15 cellular contexts compared by ENCODE assay signal in genomic region chr3:30679045-30679444, GRCh38.
DNase-seq lines count a peak whose midpoint lies in the region; ATAC-seq and TF ChIP-seq lines count a peak whose summit lies in the region.
"Had no signal": no experiment of that assay in that cellular context is flagged by ENCODE, and none has a peak within 500 bp of the region (broad histone marks: within the 10 kb centered on the region; RNA-seq: fewer than 3 reads in every experiment).

No MANE protein-coding gene starts in this region.

- peaks cover 94% of the 10 kb centered on the region for H3K36me3 Mint-ChIP-seq in CD8-positive, alpha-beta T cell
- peaks cover 93% of the 10 kb centered on the region for H3K36me3 Mint-ChIP-seq in dendritic cell treated with granulocyte-macrophage colony-stimulating factor and Interleukin-4, amounts not matched to agents 40 ng/mL and 50 ng/mL, for 4 days (ENCODE audit: low read depth)
- peaks cover 24% of the 10 kb centered on the region for H3K36me3 Mint-ChIP-seq in neural crest cell (ENCODE audit: low read depth)

- no peak for DNase-seq in CD8-positive, alpha-beta T cell
- no peak for DNase-seq in neural crest cell (ENCODE audit: low read depth, low spot score)
- no peak for DNase-seq in omental fat pad (ENCODE audit: low spot score)
- DNase-seq: effector CD4-positive, alpha-beta T cell; NCI-H187; NCI-H526; occipital lobe; stimulated activated naive CD4-positive, alpha-beta T cell had no signal

- peaks cover 5 to 66% (median 30%) of the 10 kb centered on the region in 11 experiments; a peak in 15 of 22 replicates for H4K20me1 ChIP-seq in BLaER1 treated with 17β-estradiol and CSF1 and Interleukin-3, amounts not matched to agents 10 nM and 100 nM

- intact Hi-C loops in CD8-positive, alpha-beta T cell (cut with DNase I, micrococcal nuclease): loop anchor here in 1 of 2 experiments (5.0 kb wide), 1 partner anchor 37 kb away; no protein-coding TSS in a partner anchor
- intact Hi-C loops in dendritic cell treated with granulocyte-macrophage colony-stimulating factor and Interleukin-4, amounts not matched to agents 40 ng/mL and 50 ng/mL, for 4 days (cut with micrococcal nuclease): no loop called here

- H3K4me3 Mint-ChIP-seq in CD8-positive, alpha-beta T cell: no peak overlapping the region
- no peak overlapping the region for H3K4me3 Mint-ChIP-seq in dendritic cell treated with granulocyte-macrophage colony-stimulating factor and Interleukin-4, amounts not matched to agents 40 ng/mL and 50 ng/mL, for 4 days
- no peak overlapping the region for H3K4me3 Mint-ChIP-seq in neural crest cell
- H3K4me3 Mint-ChIP-seq: GM23338 had no signal

- peaks cover 95% of the 10 kb centered on the region for H3K4me1 Mint-ChIP-seq in CD8-positive, alpha-beta T cell (ENCODE audit: low read depth)
- H3K4me1 Mint-ChIP-seq in dendritic cell treated with granulocyte-macrophage colony-stimulating factor and Interleukin-4, amounts not matched to agents 40 ng/mL and 50 ng/mL, for 4 days (ENCODE audit: low read depth): peaks cover 69% of the 10 kb centered on the region
- peaks cover 55% of the 10 kb centered on the region for H3K4me1 Mint-ChIP-seq in neural crest cell

- no peak for ATAC-seq in CD8-positive, alpha-beta T cell
- no peak for ATAC-seq in HG03378 (IDR thresholded peaks at IDR 0.05; ENCODE audit: unreplicated experiment)
- no peak for ATAC-seq in HG02840 (IDR thresholded peaks at IDR 0.05; ENCODE audit: low FRiP score, unreplicated experiment)
- ATAC-seq in omental fat pad (ENCODE audit: low FRiP score): no peak
- ATAC-seq: activated CD4-positive, CD25-positive, alpha-beta regulatory T cell treated with anti-CD3 and anti-CD28 coated beads, Interleukin-2, amount 50 U/mL, for 24 hours; GM23338; Panc1 had no signal

- peaks cover 45 to 91% (median 65%) of the 10 kb centered on the region in 10 experiments for H3K4me1 ChIP-seq in BLaER1 treated with 17β-estradiol and CSF1 and Interleukin-3, amounts not matched to agents 10 nM and 100 nM
- peaks cover 86% of the 10 kb centered on the region for H3K4me1 ChIP-seq in CD8-positive, alpha-beta T cell (ENCODE audit: insufficient read depth, low read length)

- no peaks in the 10 kb centered on the region for H3K9me3 Mint-ChIP-seq in CD8-positive, alpha-beta T cell
- H3K9me3 Mint-ChIP-seq in dendritic cell treated with granulocyte-macrophage colony-stimulating factor and Interleukin-4, amounts not matched to agents 40 ng/mL and 50 ng/mL, for 4 days: no peaks in the 10 kb centered on the region
- H3K9me3 Mint-ChIP-seq in neural crest cell: no peaks in the 10 kb centered on the region
- H3K9me3 Mint-ChIP-seq: GM23338 had no signal

- no peaks in the 10 kb centered on the region for H3K27me3 ChIP-seq in BLaER1 treated with 17β-estradiol and CSF1 and Interleukin-3, amounts not matched to agents 10 nM and 100 nM
- no peaks in the 10 kb centered on the region for H3K27me3 ChIP-seq in CD8-positive, alpha-beta T cell (ENCODE audit: insufficient read depth, low read length)

- no peak for TF ChIP-seq CTCF in CD8-positive, alpha-beta T cell (IDR thresholded peaks at IDR 0.05)
- TF ChIP-seq CTCF in neural crest cell (conservative IDR thresholded peaks at IDR 0.05): no peak
- TF ChIP-seq CTCF in omental fat pad (IDR thresholded peaks at IDR 0.05): no peak

- H3K9ac ChIP-seq in BLaER1 treated with 17β-estradiol and CSF1 and Interleukin-3, amounts not matched to agents 10 nM and 100 nM: no peak overlapping the region

- POLR2A ChIA-PET in CD8-positive, alpha-beta T cell (lab: Charles Lee): interaction anchor here (0.9 to 3.1 kb wide), 7 partner anchors 9 to 40 kb away, joined by 3 to 19 read pairs (median 7); no protein-coding TSS in a partner anchor

- H3K27ac ChIP-seq in BLaER1 treated with 17β-estradiol and CSF1 and Interleukin-3, amounts not matched to agents 10 nM and 100 nM: peak overlapping the region in 4 of 11 experiments; percentile 11 to 20 (median 17); a peak in 2 of 22 replicates
- H3K27ac ChIP-seq in CD8-positive, alpha-beta T cell (ENCODE audit: low read depth, low read length): no peak overlapping the region

- CTCF ChIA-PET in CD8-positive, alpha-beta T cell (lab: Charles Lee): interaction anchor here (0.5 to 3.4 kb wide), 10 partner anchors 8 to 73 kb away, joined by 3 to 23 read pairs (median 3); no protein-coding TSS in a partner anchor

- H3K9me3 ChIP-seq in BLaER1 treated with 17β-estradiol and CSF1 and Interleukin-3, amounts not matched to agents 10 nM and 100 nM (replicated peaks in 1 of 11): peaks cover 0 to 6% (median 0%) of the 10 kb centered on the region in 11 experiments; a peak in 1 of 22 replicates
- H3K9me3 ChIP-seq in CD8-positive, alpha-beta T cell (ENCODE audit: low read length): no peaks in the 10 kb centered on the region

- H3K36me3 ChIP-seq in BLaER1 treated with 17β-estradiol and CSF1 and Interleukin-3, amounts not matched to agents 10 nM and 100 nM: peaks cover 74 to 93% (median 92%) of the 10 kb centered on the region in 11 experiments
- H3K36me3 ChIP-seq in CD8-positive, alpha-beta T cell (ENCODE audit: insufficient read depth, low read length): peaks cover 50% of the 10 kb centered on the region

- H3K27me3 Mint-ChIP-seq in CD8-positive, alpha-beta T cell (ENCODE audit: low read depth): no peaks in the 10 kb centered on the region
- H3K27me3 Mint-ChIP-seq in dendritic cell treated with granulocyte-macrophage colony-stimulating factor and Interleukin-4, amounts not matched to agents 40 ng/mL and 50 ng/mL, for 4 days: no peaks in the 10 kb centered on the region
- H3K27me3 Mint-ChIP-seq in neural crest cell (ENCODE audit: low read depth): no peaks in the 10 kb centered on the region

- peak overlapping the region; percentile 4 to 40 (median 24); a peak in 12 of 22 replicates for H3K4me2 ChIP-seq in BLaER1 treated with 17β-estradiol and CSF1 and Interleukin-3, amounts not matched to agents 10 nM and 100 nM
- H3K4me2 ChIP-seq: GM23338 had no signal

- H3K4me3 ChIP-seq in BLaER1 treated with 17β-estradiol and CSF1 and Interleukin-3, amounts not matched to agents 10 nM and 100 nM: no peak overlapping the region
- H3K4me3 ChIP-seq in CD8-positive, alpha-beta T cell (ENCODE audit: low read depth, low read length): no peak overlapping the region
- H3K4me3 ChIP-seq: GM23338 had no signal

- H3K27ac Mint-ChIP-seq in CD8-positive, alpha-beta T cell: peak overlapping the region; percentile 86
- H3K27ac Mint-ChIP-seq in dendritic cell treated with granulocyte-macrophage colony-stimulating factor and Interleukin-4, amounts not matched to agents 40 ng/mL and 50 ng/mL, for 4 days: peak overlapping the region; percentile 19
- peak overlapping the region; percentile 69 for H3K27ac Mint-ChIP-seq in neural crest cell (ENCODE audit: unreplicated experiment)
- H3K27ac Mint-ChIP-seq: GM23338 had no signal

Comparison
In these comparisons a context has a peak if more than half of its experiments do, and no peak if none do; other contexts are left out.
1. H3K27ac Mint-ChIP-seq: peak in every context shown above with its lines; median percentile 86 in CD8-positive, alpha-beta T cell; 69 in neural crest cell; 19 in dendritic cell treated with granulocyte-macrophage colony-stimulating factor and Interleukin-4, amounts not matched to agents 40 ng/mL and 50 ng/mL, for 4 days.